In the genomic region with DNA sequence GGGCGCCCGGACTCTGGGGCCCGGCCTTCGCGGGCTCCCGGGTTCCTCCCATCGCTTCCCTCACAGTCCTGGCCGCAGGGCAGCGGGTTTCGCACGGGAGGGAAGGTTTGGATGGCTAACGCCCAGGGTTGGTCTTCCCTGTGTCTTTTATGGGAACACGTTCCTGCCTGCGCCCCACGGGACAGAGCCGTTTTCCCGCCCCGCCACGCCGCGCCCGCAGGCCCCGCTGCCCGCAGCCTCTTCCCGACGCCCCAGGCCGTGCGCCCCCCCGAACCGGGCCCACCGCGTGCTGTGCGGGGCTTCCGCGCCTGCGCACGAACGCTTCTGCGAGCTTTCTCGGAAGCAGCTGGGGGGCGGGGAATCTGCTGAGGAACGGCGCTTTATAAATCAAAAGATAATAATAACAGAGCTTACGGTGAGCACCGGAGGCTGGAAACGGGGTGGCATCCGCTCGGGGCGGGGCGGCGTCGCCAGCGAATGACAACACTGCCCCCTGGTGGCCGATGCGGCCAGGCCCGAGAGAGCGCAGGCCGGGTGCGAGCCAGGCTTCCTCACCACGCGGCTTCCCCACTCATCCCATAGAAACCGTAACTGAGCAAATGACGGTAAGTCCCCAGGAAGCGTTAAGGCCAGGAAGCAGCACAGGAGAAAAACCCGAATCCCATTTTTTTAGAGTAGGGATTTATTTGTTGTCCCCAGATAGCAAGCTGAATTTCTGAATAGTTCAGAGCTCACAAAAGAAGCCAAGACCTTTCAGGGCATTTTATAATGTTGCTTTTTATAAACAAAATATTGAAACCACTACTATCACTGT, we compare ENCODE assay signal across 7 cellular contexts.
DNase-seq lines count a peak whose midpoint lies in the region; ATAC-seq and TF ChIP-seq lines count a peak whose summit lies in the region.

No MANE protein-coding gene starts in this region.

- H3K27ac ChIP-seq in cingulate gyrus (ENCODE audit: low read depth, low read length) (peak overlapping the region; percentile 25), layer of hippocampus (ENCODE audit: low read depth, low read length) (peak overlapping the region; percentile 54)

- DNase-seq in NCI-H345 treated with DMSO at 0.1 percent for 48 hours (lab: John Stamatoyannopoulos, UW; ENCODE audit: unreplicated experiment): peak; percentile 3
- DNase-seq in activated CD4-positive, alpha-beta T cell treated with anti-CD3 and anti-CD28 coated beads for 36 hours: peak; percentile 91
- DNase-seq in stimulated activated CD4-positive, alpha-beta T cell treated with anti-CD3 and anti-CD28 coated beads, Interleukin-15, amount 100 ng/mL, for 48 hours (ENCODE audit: low read depth in 2 of 2): peak; percentile 63 to 73

- peak overlapping the region; percentile 50 for H3K4me3 Mint-ChIP-seq in activated CD4-positive, alpha-beta T cell treated with anti-CD3 and anti-CD28 coated beads for 36 hours

- H3K27ac Mint-ChIP-seq in activated CD4-positive, alpha-beta T cell treated with anti-CD3 and anti-CD28 coated beads for 36 hours: peak overlapping the region; percentile 48

- H3K4me1 Mint-ChIP-seq in activated CD4-positive, alpha-beta T cell treated with anti-CD3 and anti-CD28 coated beads for 36 hours: peaks cover 8% of the 10 kb centered on the region

- TF ChIP-seq CTCF in GM12875 (IDR thresholded peaks at IDR 0.05; ENCODE audit: borderline replicate concordance, insufficient read depth, low read depth, low read length): peak; percentile 95

- H3K27me3 ChIP-seq in layer of hippocampus (ENCODE audit: control insufficient read depth, insufficient read depth, low read length): no peaks in the 10 kb centered on the region

- peak; percentile 86 for ATAC-seq in HG03139 (IDR thresholded peaks at IDR 0.05; ENCODE audit: unreplicated experiment)
- ATAC-seq in activated CD4-positive, alpha-beta T cell treated with anti-CD3 and anti-CD28 coated beads for 36 hours: peak; percentile 99

- no peaks in the 10 kb centered on the region for H3K36me3 Mint-ChIP-seq in activated CD4-positive, alpha-beta T cell treated with anti-CD3 and anti-CD28 coated beads for 36 hours (ENCODE audit: low read depth)

- H3K27me3 Mint-ChIP-seq in activated CD4-positive, alpha-beta T cell treated with anti-CD3 and anti-CD28 coated beads for 36 hours: peaks cover 8% of the 10 kb centered on the region

- peak overlapping the region; percentile 28 for H3K4me3 ChIP-seq in GM12875 (ENCODE audit: low read depth, low read length)

- intact Hi-C loops in activated CD4-positive, alpha-beta T cell treated with anti-CD3 and anti-CD28 coated beads for 36 hours (cut with DNase I, micrococcal nuclease): loop anchor here (1.0 to 10.0 kb wide), 9 partner anchors 92 to 1038 kb away; no protein-coding TSS in a partner anchor

- no peaks in the 10 kb centered on the region for H3K9me3 Mint-ChIP-seq in activated CD4-positive, alpha-beta T cell treated with anti-CD3 and anti-CD28 coated beads for 36 hours (ENCODE audit: low read depth)

- CTCF ChIA-PET in activated CD4-positive, alpha-beta T cell treated with anti-CD3 and anti-CD28 coated beads for 36 hours (lab: Charles Lee): interaction anchor here (0.6 to 3.8 kb wide), 61 partner anchors 9 to 1678 kb away, joined by 3 to 27 read pairs (median 4); a partner anchor contains a TSS

- POLR2A ChIA-PET in activated CD4-positive, alpha-beta T cell treated with anti-CD3 and anti-CD28 coated beads for 36 hours (lab: Charles Lee): no interaction called here

Comparison
In these comparisons a context has a peak if more than half of its experiments do, and no peak if none do; other contexts are left out.
1. Peak in every context shown above with its lines: DNase-seq, ATAC-seq, H3K4me3 ChIP-seq and H3K27ac ChIP-seq.
2. DNase-seq: peak in every context shown above with its lines; median percentile 91 in activated CD4-positive, alpha-beta T cell treated with anti-CD3 and anti-CD28 coated beads for 36 hours; 68 in stimulated activated CD4-positive, alpha-beta T cell treated with anti-CD3 and anti-CD28 coated beads, Interleukin-15, amount 100 ng/mL, for 48 hours; 3 in NCI-H345 treated with DMSO at 0.1 percent for 48 hours.